In the genomic region with DNA sequence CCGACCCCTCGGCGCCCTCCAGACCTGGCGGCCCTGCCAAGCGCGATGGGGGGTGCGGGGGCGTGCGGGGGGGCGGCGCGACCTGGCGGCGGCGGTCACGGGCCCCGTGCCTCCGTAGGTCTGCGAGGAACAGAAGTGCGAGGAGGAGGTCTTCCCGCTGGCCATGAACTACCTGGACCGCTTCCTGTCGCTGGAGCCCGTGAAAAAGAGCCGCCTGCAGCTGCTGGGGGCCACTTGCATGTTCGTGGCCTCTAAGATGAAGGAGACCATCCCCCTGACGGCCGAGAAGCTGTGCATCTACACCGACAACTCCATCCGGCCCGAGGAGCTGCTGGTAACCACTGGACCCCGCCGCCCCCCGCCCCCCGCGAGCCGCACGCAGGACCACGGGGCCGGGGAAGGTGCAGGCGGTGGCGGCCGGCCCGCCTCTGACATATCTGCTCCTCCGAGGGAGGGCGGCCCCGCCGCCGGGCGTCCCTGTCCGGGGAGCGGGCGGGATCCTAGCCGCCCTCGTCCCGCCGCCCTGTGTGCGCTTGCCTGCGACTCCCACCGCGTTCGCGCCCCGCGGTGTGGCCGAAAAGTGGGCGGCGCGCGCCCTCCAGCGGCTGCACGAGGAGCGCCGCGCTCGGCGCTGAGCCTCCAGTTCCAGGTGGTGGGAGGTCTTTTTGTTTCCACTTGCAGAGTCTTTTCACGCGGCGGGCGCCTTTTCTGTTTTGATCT, we compare ENCODE assay signal across 8 cellular contexts. TPM values are rescaled to one million over a fixed set of nuclear protein-coding genes. Genes with fewer than 3 reads are reported as not detected.
A peak's percentile ranks its signal among the peaks of the same experiment; 100 is the strongest.
DNase-seq lines count a peak whose midpoint lies in the region; ATAC-seq and TF ChIP-seq lines count a peak whose summit lies in the region.

No MANE protein-coding gene starts in this region.

- peaks cover 11% of the 10 kb centered on the region for H4K20me1 ChIP-seq in OCI-LY3 (ENCODE audit: insufficient read depth, low read length)

- H3K4me2 ChIP-seq in OCI-LY3 (ENCODE audit: low read length), result peak overlapping the region; percentile 75

- H3K4me1 ChIP-seq in OCI-LY3 (ENCODE audit: low read length), result peaks cover 7% of the 10 kb centered on the region
- H3K4me1 ChIP-seq in muscle layer of colon (ENCODE audit: insufficient read depth, low read length), result peaks cover 32% of the 10 kb centered on the region

- H3K4me3 ChIP-seq in OCI-LY3 (ENCODE audit: low read length) (peak overlapping the region; percentile 84), muscle layer of colon (ENCODE audit: low read depth in 1 of 2, low read length in 2 of 2) (peak overlapping the region; percentile 32 to 80)

- H3K27ac ChIP-seq in OCI-LY3 (ENCODE audit: low read length) (peak overlapping the region; percentile 73), muscle layer of colon (ENCODE audit: low read depth, low read length) (peak overlapping the region; percentile 52)

- DNase-seq in GM10266 (ENCODE audit: extremely low spot score), result peak; percentile 93
- peak; percentile 72 for DNase-seq in activated T-cell treated with anti-CD3 and anti-CD28 coated beads for 4 hours
- DNase-seq in stimulated activated CD8-positive, alpha-beta memory T cell treated with anti-CD3 and anti-CD28 coated beads, Interleukin-4, amount 100 ng/mL, for 4 hours (ENCODE audit: low read depth in 2 of 2, low spot score in 1 of 2), result peak; percentile 43 to 47

- 0 out of 2 replicates have a peak overlapping the region, but pooled peaks have one; percentile 15 for H2AFZ ChIP-seq in OCI-LY3 (ENCODE audit: low read depth, low read length)

- no peaks in the 10 kb centered on the region for H3K9me3 ChIP-seq in OCI-LY3 (ENCODE audit: insufficient read depth, low read length)
- no peaks in the 10 kb centered on the region for H3K9me3 ChIP-seq in muscle layer of colon (ENCODE audit: low read length)

- H3K36me3 ChIP-seq in OCI-LY3 (replicated peaks; ENCODE audit: low read depth, low read length) (peaks cover 38% of the 10 kb centered on the region), muscle layer of colon (ENCODE audit: insufficient read depth, low read length) (no peaks in the 10 kb centered on the region)

- peak overlapping the region; percentile 96 for H3K9ac ChIP-seq in OCI-LY3 (ENCODE audit: low read length)
- H3K9ac ChIP-seq in muscle layer of colon (ENCODE audit: low read length), result no peak overlapping the region

- TF ChIP-seq CTCF in GM10266 (IDR thresholded peaks at IDR 0.05; ENCODE audit: control insufficient read depth, insufficient read depth, low read depth, missing control alignments), result peak; percentile 99
- TF ChIP-seq CTCF in OCI-LY3 (IDR thresholded peaks at IDR 0.05; ENCODE audit: low read depth, low read length), result peak; percentile 88

- ATAC-seq in HG03354 (IDR thresholded peaks at IDR 0.05; ENCODE audit: poor library complexity, severe bottlenecking, unreplicated experiment) (peak; percentile 74), esophagus mucosa (peak; percentile 63), GM19035 (IDR thresholded peaks at IDR 0.05; ENCODE audit: unreplicated experiment) (no peak)

- peaks cover 27% of the 10 kb centered on the region for H3K79me2 ChIP-seq in OCI-LY3 (ENCODE audit: low read length)

- peaks cover 6% of the 10 kb centered on the region; the same call in 1 of the 2 replicates for H3K27me3 ChIP-seq in OCI-LY3 (ENCODE audit: low read depth, low read length)
- H3K27me3 ChIP-seq in muscle layer of colon (ENCODE audit: control insufficient read depth in 1 of 2, insufficient read depth in 2 of 2, low read length in 2 of 2), result peaks cover 17 to 62% of the 10 kb centered on the region in 2 donors

RNA-seq across cellular contexts. Expression of a gene that starts 2.1 kb away (rescaled TPM):
- 63.7 TPM for total RNA-seq in esophagus mucosa

RNA-seq across cellular contexts. Expression of a gene that starts 32.1 kb away (rescaled TPM):
- 12.1 TPM for total RNA-seq in esophagus mucosa
